Comparison of ENCODE assay signal across 8 cellular contexts in genomic region chr19:18419195-18419698, GRCh38.
DNase-seq lines count a peak whose midpoint lies in the region; ATAC-seq lines count a peak whose summit lies in the region.

Gene SSBP4, plus strand, starts transcription at chr19:18419398. Its CDS starts 251 bp downstream, at chr19:18419649.

- H3K27ac ChIP-seq in rectal smooth muscle tissue (ENCODE audit: low read depth, low read length): peak within 1 kb of the TSS; percentile 91

- ATAC-seq in GM21825 (IDR thresholded peaks at IDR 0.05; ENCODE audit: unreplicated experiment) (peak; percentile 31), GM21723 (IDR thresholded peaks at IDR 0.05; ENCODE audit: unreplicated experiment) (no peak)

- H3K4me1 ChIP-seq in rectal smooth muscle tissue (ENCODE audit: control insufficient read depth, insufficient read depth, low read length): peaks cover 29% of the 10 kb centered on the region

- peak; percentile 96 for DNase-seq in D341Med (ENCODE audit: low spot score)
- peak; percentile 61 for DNase-seq in NCI-H1048 (lab: John Stamatoyannopoulos, UW)
- peak; percentile 43 to 83 (median 68) for DNase-seq in T-helper 2 cell
- DNase-seq in astrocyte of the hippocampus (ENCODE audit: low read depth, low spot score): peak; percentile 94
- peak; percentile 94 for DNase-seq in hepatic stellate cell (ENCODE audit: low spot score)

- peak within 1 kb of the TSS; percentile 80 for H3K4me3 ChIP-seq in rectal smooth muscle tissue (ENCODE audit: low read length)

- H3K27me3 ChIP-seq in rectal smooth muscle tissue (ENCODE audit: control insufficient read depth, insufficient read depth, low read length): peaks cover 10% of the 10 kb centered on the region

- H3K36me3 ChIP-seq in rectal smooth muscle tissue (ENCODE audit: control insufficient read depth, insufficient read depth, low read length): no peaks in the 10 kb centered on the region

- peak within 1 kb of the TSS; percentile 52 for H3K9ac ChIP-seq in rectal smooth muscle tissue (ENCODE audit: low read length)
